7 cellular contexts compared by ENCODE assay signal in genomic region chr19:53870485-53870844, GRCh38.
DNase-seq lines count a peak whose midpoint lies in the region; ATAC-seq and TF ChIP-seq lines count a peak whose summit lies in the region.

No MANE protein-coding gene starts in this region.

- H3K9ac ChIP-seq in HUES48 (ENCODE audit: low read depth, low read length) (no peak overlapping the region), iPS-20b (ENCODE audit: low read depth, low read length) (peak overlapping the region; percentile 9; the same call in 1 of the 2 replicates)

- DNase-seq in substantia nigra (lab: John Stamatoyannopoulos, UW) = peak in 7 of 49 donors; percentile 6 to 28 (median 11)
- DNase-seq in NCI-H510A treated with DMSO at 0.1 percent for 48 hours (lab: John Stamatoyannopoulos, UW) = no peak

- peaks cover 5% of the 10 kb centered on the region for H3K4me1 ChIP-seq in HUES48 (ENCODE audit: control insufficient read depth, insufficient read depth, low read length)
- peaks cover 3% of the 10 kb centered on the region; the same call in 1 of the 2 replicates for H3K4me1 ChIP-seq in iPS-20b (ENCODE audit: insufficient read depth, low read length)

- no peaks in the 10 kb centered on the region for H3K27me3 ChIP-seq in HUES48 (ENCODE audit: control insufficient read depth, insufficient read depth, low read length)
- H3K27me3 ChIP-seq in iPS-20b (ENCODE audit: insufficient read depth, low read length) = no peaks in the 10 kb centered on the region

- H3K9me3 ChIP-seq in HUES48 (ENCODE audit: control insufficient read depth, insufficient read depth, low read length) = no peaks in the 10 kb centered on the region
- H3K9me3 ChIP-seq in iPS-20b (ENCODE audit: insufficient read depth, low read depth, low read length) = no peaks in the 10 kb centered on the region

- no peak for ATAC-seq in GM18907 (IDR thresholded peaks at IDR 0.05; ENCODE audit: unreplicated experiment)
- ATAC-seq in HG03565 (IDR thresholded peaks at IDR 0.05; ENCODE audit: unreplicated experiment) = no peak

- no peak overlapping the region; the same call in 1 of the 2 replicates for H3K4me3 ChIP-seq in HUES48 (ENCODE audit: low read depth, low read length)
- H3K4me3 ChIP-seq in WI38 (ENCODE audit: low read depth, low read length) = peak overlapping the region; percentile 27
- peak overlapping the region; percentile 44; the same call in 1 of the 2 replicates for H3K4me3 ChIP-seq in iPS-20b (ENCODE audit: low read length)

- peak overlapping the region; percentile 35 for H3K27ac ChIP-seq in HUES48 (ENCODE audit: low read depth, low read length)
- no peak overlapping the region for H3K27ac ChIP-seq in iPS-20b (ENCODE audit: low read length)
- peak overlapping the region; percentile 13 for H3K27ac ChIP-seq in substantia nigra (ENCODE audit: low read depth, low read length, poor library complexity, severe bottlenecking)

- no peak for TF ChIP-seq CTCF in WI38 (IDR thresholded peaks at IDR 0.05; ENCODE audit: low read depth, low read length)

- H3K36me3 ChIP-seq in HUES48 (ENCODE audit: control insufficient read depth, insufficient read depth, low read length) = peaks cover 31% of the 10 kb centered on the region
- peaks cover 34% of the 10 kb centered on the region for H3K36me3 ChIP-seq in iPS-20b (ENCODE audit: insufficient read depth, low read depth, low read length)
